Comparison of ENCODE assay signal across 12 cellular contexts in genomic region chr1:84435159-84435558, GRCh38.
A peak's percentile ranks its signal among the peaks of the same experiment; 100 is the strongest.
DNase-seq lines count a peak whose midpoint lies in the region; ATAC-seq lines count a peak whose summit lies in the region.
"Had no signal": no experiment of that assay in that cellular context is flagged by ENCODE, and none has a peak within 500 bp of the region (broad histone marks: within the 10 kb centered on the region; RNA-seq: fewer than 3 reads in every experiment).

No MANE protein-coding gene starts in this region.

- DNase-seq in central memory CD4-positive, alpha-beta T cell: peak; percentile 26
- DNase-seq in CD1c-positive myeloid dendritic cell (ENCODE audit: extremely low spot score): no peak
- DNase-seq in NCI-H187 treated with DMSO at 0.1 percent for 48 hours (lab: John Stamatoyannopoulos, UW): no peak
- DNase-seq: aorta, occipital lobe, thyroid gland had no signal

- no peaks in the 10 kb centered on the region for H3K27me3 ChIP-seq in ACC112 (ENCODE audit: insufficient read depth, low read length)
- H3K27me3 ChIP-seq: thyroid gland had no signal

- H3K36me3 ChIP-seq in ACC112 (ENCODE audit: insufficient read depth, low read length): no peaks in the 10 kb centered on the region
- H3K36me3 ChIP-seq: thyroid gland had no signal

- H3K27ac ChIP-seq in ACC112 (ENCODE audit: low read depth, low read length): no peak overlapping the region
- H3K27ac ChIP-seq: epithelial cell of prostate, thyroid gland had no signal

- peaks cover 24% of the 10 kb centered on the region for H3K4me1 ChIP-seq in ACC112 (ENCODE audit: control insufficient read depth, insufficient read depth, low read length, unreplicated experiment)
- H3K4me1 ChIP-seq: thyroid gland had no signal

- peak overlapping the region; percentile 92 for H2AFZ ChIP-seq in ACC112 (ENCODE audit: low read length, unreplicated experiment)

- no peaks in the 10 kb centered on the region for H3K79me2 ChIP-seq in ACC112 (ENCODE audit: control insufficient read depth, insufficient read depth, low read length, unreplicated experiment)

- ATAC-seq in GM18511 (IDR thresholded peaks at IDR 0.05; ENCODE audit: unreplicated experiment) (peak; percentile 59), HG03432 (IDR thresholded peaks at IDR 0.05; ENCODE audit: unreplicated experiment) (peak; percentile 42), HG03039 (IDR thresholded peaks at IDR 0.05; ENCODE audit: unreplicated experiment) (no peak), GM21447 (IDR thresholded peaks at IDR 0.05; ENCODE audit: unreplicated experiment) (no peak)

- H3K4me3 ChIP-seq in ACC112 (ENCODE audit: low read depth, low read length): peak overlapping the region; percentile 70
- H3K4me3 ChIP-seq: thyroid gland had no signal

Comparison
In these comparisons a context has a peak if more than half of its experiments do, and no peak if none do; other contexts are left out.
1. ATAC-seq: peak in GM18511 (single experiment) and HG03432 (single experiment); none in HG03039 (single experiment) and GM21447 (single experiment).